In genomic region chr7:106535234-106536026, GRCh38 we compare ENCODE assay signal across 25 cellular contexts.
DNase-seq lines count a peak whose midpoint lies in the region; ATAC-seq, FAIRE-seq and TF ChIP-seq lines count a peak whose summit lies in the region.
"Had no signal": no experiment of that assay in that cellular context is flagged by ENCODE, and none has a peak within 500 bp of the region (broad histone marks: within the 10 kb centered on the region; RNA-seq: fewer than 3 reads in every experiment).

No MANE protein-coding gene starts in this region.

- H3K36me3 ChIP-seq in adipocyte (ENCODE audit: control insufficient read depth, insufficient read depth, low read length, severe bottlenecking) (no peaks in the 10 kb centered on the region), MG63 (no peaks in the 10 kb centered on the region)
- H3K36me3 ChIP-seq: cardiac muscle cell, heart left ventricle, neutrophil had no signal

- H3K9me3 ChIP-seq in adipocyte (ENCODE audit: control insufficient read depth, low read length), result no peaks in the 10 kb centered on the region
- H3K9me3 ChIP-seq in MG63, result no peaks in the 10 kb centered on the region
- H3K9me3 ChIP-seq: heart left ventricle, neutrophil, testis had no signal

- peaks cover 12% of the 10 kb centered on the region for H3K4me1 ChIP-seq in adipocyte (ENCODE audit: control insufficient read depth, insufficient read depth, low read length)
- H3K4me1 ChIP-seq: heart left ventricle, testis had no signal

- FAIRE-seq in D721Med (lab: Jason Lieb, UNC), result no peak
- FAIRE-seq: endometrium had no signal

- no peak overlapping the region for H3K9ac ChIP-seq in adipocyte (ENCODE audit: low read length)

- H3K4me3 ChIP-seq in adipocyte (ENCODE audit: low read length), result no peak overlapping the region
- no peak overlapping the region for H3K4me3 ChIP-seq in fibroblast of villous mesenchyme (ENCODE audit: low read depth, low read length)
- H3K4me3 ChIP-seq in MG63, result no peak overlapping the region
- H3K4me3 ChIP-seq: cardiac muscle cell, heart left ventricle, testis had no signal

- ATAC-seq in HG02973 (IDR thresholded peaks at IDR 0.05; ENCODE audit: unreplicated experiment), result no peak
- ATAC-seq: activated CD4-positive, alpha-beta T cell treated with anti-CD3 and anti-CD28 coated beads for 36 hours; activated T-cell treated with anti-CD3 and anti-CD28 coated beads, Interleukin-2, amount 50 U/mL, for 4 hours; heart left ventricle; left colon; stimulated activated naive B cell treated with anti-CD40 and anti-IgM and Interleukin-4, amounts not matched to agents 10 μg/mL and 1 μg/mL and 100 μg/mL, for 72 hours had no signal

- TF ChIP-seq CTCF in fibroblast of villous mesenchyme (IDR thresholded peaks at IDR 0.05; ENCODE audit: insufficient read depth, low read depth, low read length), result no peak
- no peak for TF ChIP-seq CTCF in D721Med (IDR thresholded peaks at IDR 0.05; ENCODE audit: insufficient read depth, missing control alignments)

- no peaks in the 10 kb centered on the region for H3K27me3 ChIP-seq in adipocyte (replicated peaks; ENCODE audit: control insufficient read depth, insufficient read depth, low read length)
- H3K27me3 ChIP-seq in MG63, result no peaks in the 10 kb centered on the region
- H3K27me3 ChIP-seq: cardiac muscle cell, heart left ventricle, testis had no signal

- DNase-seq in GM04503 (ENCODE audit: low read depth) (peak; percentile 77), adipocyte (ENCODE audit: low read depth) (peak; percentile 57), fibroblast of villous mesenchyme (ENCODE audit: low read depth) (peak; percentile 71), epidermal melanocyte (ENCODE audit: insufficient read length, low spot score) (no peak), D721Med (ENCODE audit: insufficient read length, low spot score) (no peak), MG63 (no peak)
- DNase-seq: activated CD4-positive, alpha-beta T cell treated with anti-CD3 and anti-CD28 coated beads for 36 hours; activated naive CD4-positive, alpha-beta T cell treated with Interleukin-2 at 50 U/mL for 16 hours; activated T-cell treated with anti-CD3 and anti-CD28 coated beads, Interleukin-2, amount 50 U/mL, for 4 hours; GDM1; H7; heart left ventricle; left colon; mesendoderm; NCI-H1105; NCI-H2029 treated with DMSO at 0.1 percent for 48 hours; NCI-H226; NCI-H748 treated with DMSO at 0.1 percent for 48 hours; stimulated activated CD4-positive, alpha-beta T cell treated with anti-CD3 and anti-CD28 coated beads, Interleukin-4, amount 100 ng/mL, for 24 hours; stimulated activated naive B cell treated with anti-CD40 and anti-IgM and Interleukin-4, amounts not matched to agents 10 μg/mL and 1 μg/mL and 100 μg/mL, for 72 hours; testis had no signal

Comparison
In these comparisons a context has a peak if more than half of its experiments do, and no peak if none do; other contexts are left out.
1. DNase-seq: peak in GM04503 (single experiment), adipocyte (single experiment) and fibroblast of villous mesenchyme (single experiment); none in epidermal melanocyte (single experiment), D721Med (single experiment) and MG63 (single experiment).